16 cellular contexts compared by ENCODE assay signal in genomic region chr19:23718802-23719201, GRCh38.
"Had no signal": no experiment of that assay in that cellular context is flagged by ENCODE, and none has a peak within 500 bp of the region (broad histone marks: within the 10 kb centered on the region; RNA-seq: fewer than 3 reads in every experiment).

No MANE protein-coding gene starts in this region.

- H3K9me3 ChIP-seq: colonic mucosa, left ventricle myocardium inferior, pancreas, transverse colon had no signal

- H3K27ac ChIP-seq: adrenal gland, colonic mucosa, heart left ventricle, left ventricle myocardium inferior, pancreas, transverse colon had no signal

- H3K27ac Mint-ChIP-seq: activated B cell treated with CpG ODN at 0.5 μM for 24 hours had no signal

- H3K36me3 ChIP-seq: adrenal gland, colonic mucosa, heart left ventricle, left ventricle myocardium inferior, pancreas, transverse colon had no signal

- H3K4me3 ChIP-seq: adrenal gland, colonic mucosa, heart left ventricle, left ventricle myocardium inferior, pancreas, transverse colon had no signal

- DNase-seq: activated B cell treated with CpG ODN at 0.5 μM for 24 hours; activated CD4-positive, alpha-beta T cell treated with anti-CD3 and anti-CD28 coated beads, Interleukin-2, amount 50 U/mL, for 1 hour; activated naive CD4-positive, alpha-beta T cell treated with anti-CD3 and anti-CD28 coated beads, Interleukin-2, amount 50 U/mL, for 16 hours; activated T-cell treated with anti-CD3 and anti-CD28 coated beads for 4 hours; adrenal gland; caudate nucleus; colonic mucosa; foreskin melanocyte; heart left ventricle; kidney; left ventricle myocardium inferior; mesenchymal stem cell; pancreas; stimulated activated CD4-positive, alpha-beta T cell treated with anti-CD3 and anti-CD28 coated beads, Interleukin-15, amount 100 ng/mL, for 24 hours; stimulated activated CD4-positive, alpha-beta T cell treated with anti-CD3 and anti-CD28 coated beads, Interleukin-4, amount 100 ng/mL, for 4 hours; transverse colon had no signal

- H3K27me3 ChIP-seq: adrenal gland, colonic mucosa, pancreas, transverse colon had no signal

- ATAC-seq: heart left ventricle, pancreas had no signal

- H3K4me1 ChIP-seq: adrenal gland, colonic mucosa, heart left ventricle, left ventricle myocardium inferior, pancreas, transverse colon had no signal
